In genomic region chr6:34281702-34282334, GRCh38 we compare ENCODE assay signal across 1 cellular context.
A peak's percentile ranks its signal among the peaks of the same experiment; 100 is the strongest.
TF ChIP-seq lines count a peak whose summit lies in the region.

No MANE protein-coding gene starts in this region.

TF ChIP-seq in K562, 482 proteins besides CTCF, POLR2A, EP300 and RAD21 (continued from another document and continues in another):
- TF ChIP-seq MLLT1 (IDR thresholded peaks at IDR 0.05) (peak in 1 of 2 experiments; percentile 83; a peak in 2 of 4 replicates), CBX2 (IDR thresholded peaks at IDR 0.05; ENCODE audit: insufficient read depth, low read length, poor library complexity, severe bottlenecking) (no peak), ZNF668 (CRISPR knock-in tag; IDR thresholded peaks at IDR 0.05) (no peak), NR2F6 (CRISPR knock-in tag; IDR thresholded peaks at IDR 0.05) (0 out of 2 replicates have a peak, but pooled peaks have one; percentile 23), CEBPZ (IDR thresholded peaks at IDR 0.05; ENCODE audit: borderline replicate concordance, low read depth, low read length) (no peak), ARNT (IDR thresholded peaks at IDR 0.05) (peak; percentile 73 to 95; a peak in 3 of 4 replicates), CBX8 (IDR thresholded peaks at IDR 0.05; ENCODE audit: borderline replicate concordance, extremely low read depth, low read depth, low read length, poor library complexity, severe bottlenecking) (no peak), ZNF133 (CRISPR knock-in tag; IDR thresholded peaks at IDR 0.05) (no peak), ETV5 (CRISPR knock-in tag; IDR thresholded peaks at IDR 0.05; ENCODE audit: low read depth) (peak; percentile 95), ZMIZ1 (IDR thresholded peaks at IDR 0.05; ENCODE audit: low read depth in 2 of 2, low read length in 2 of 2) (peak in 1 of 2 experiments; percentile 81; a peak in 1 of 4 replicates), SIN3B (IDR thresholded peaks at IDR 0.05; ENCODE audit: low read depth) (no peak), FUS (optimal IDR thresholded peaks at IDR 0.05; ENCODE audit: low read depth, low read length) (no peak), ARID2 (IDR thresholded peaks at IDR 0.05) (no peak), TAF9B (IDR thresholded peaks at IDR 0.05; ENCODE audit: partially characterized antibody) (peak; percentile 16), TAL1 (IDR thresholded peaks at IDR 0.05) (peak; percentile 96), KAT7 (CRISPR knock-in tag; IDR thresholded peaks at IDR 0.05; ENCODE audit: borderline replicate concordance) (no peak), MTA3 (IDR thresholded peaks at IDR 0.05; ENCODE audit: borderline replicate concordance) (peak; percentile 52; the same call in 1 of the 2 replicates), ELF1 (tag; IDR thresholded peaks at IDR 0.05) (no peak), BHLHE40 (IDR thresholded peaks at IDR 0.05; ENCODE audit: low read length) (peak; percentile 53; the same call in 1 of the 2 replicates), SMARCA4 (IDR thresholded peaks at IDR 0.05) (peak; percentile 95), CBFA2T2 (conservative IDR thresholded peaks at IDR 0.05) (peak; percentile 98), BCOR (IDR thresholded peaks at IDR 0.05) (peak; percentile 75; the same call in 1 of the 2 replicates), ID3 (CRISPR knock-in tag; IDR thresholded peaks at IDR 0.05) (no peak), ID3 (tag; IDR thresholded peaks at IDR 0.05) (peak; percentile 75; the same call in 1 of the 2 replicates), HDAC3 (IDR thresholded peaks at IDR 0.05; ENCODE audit: borderline replicate concordance, partially characterized antibody) (peak; percentile 88), SRF (CRISPR knock-in tag; IDR thresholded peaks at IDR 0.05) (peak in 1 of 2 experiments; percentile 37; a peak in 1 of 4 replicates), E4F1 (CRISPR knock-in tag; IDR thresholded peaks at IDR 0.05; ENCODE audit: borderline replicate concordance) (no peak), ZNF347 (CRISPR knock-in tag; IDR thresholded peaks at IDR 0.05; ENCODE audit: low read depth) (no peak), ZNF395 (CRISPR knock-in tag; IDR thresholded peaks at IDR 0.05) (peak; percentile 65), RB1 (IDR thresholded peaks at IDR 0.05; ENCODE audit: low read depth) (no peak), PRPF4 (IDR thresholded peaks at IDR 0.05; ENCODE audit: insufficient read depth, low read depth, low read length, poor library complexity, severe bottlenecking) (no peak), HSF4 (CRISPR knock-in tag; IDR thresholded peaks at IDR 0.05; ENCODE audit: borderline replicate concordance) (no peak), HNRNPH1 (optimal IDR thresholded peaks at IDR 0.05; ENCODE audit: low read depth, low read length) (no peak), ZNF436 (CRISPR knock-in tag; IDR thresholded peaks at IDR 0.05) (no peak), TCF7L2 (IDR thresholded peaks at IDR 0.05; ENCODE audit: low read depth, low read length) (peak; percentile 28; the same call in 1 of the 2 replicates), EGR1 (conservative IDR thresholded peaks at IDR 0.05) (peak; percentile 33; the same call in 1 of the 2 replicates), ZNF507 (tag; conservative IDR thresholded peaks at IDR 0.05) (no peak), STAT5B (CRISPR knock-in tag; IDR thresholded peaks at IDR 0.05) (no peak), ARID3A (IDR thresholded peaks at IDR 0.05; ENCODE audit: borderline replicate concordance, low read depth, low read length) (peak; percentile 57; the same call in 1 of the 2 replicates), UBTF (IDR thresholded peaks at IDR 0.05; ENCODE audit: borderline replicate concordance in 1 of 2, low read depth in 2 of 2, low read length in 2 of 2) (peak in 1 of 2 experiments; percentile 55; a peak in 1 of 4 replicates), DMBX1 (CRISPR knock-in tag; IDR thresholded peaks at IDR 0.05; ENCODE audit: borderline replicate concordance) (peak; percentile 85), CTBP1 (IDR thresholded peaks at IDR 0.05; ENCODE audit: borderline replicate concordance) (peak; percentile 58), SREBF1 (IDR thresholded peaks at IDR 0.05; ENCODE audit: borderline replicate concordance, low read depth, low read length) (no peak), EZH2 (IDR thresholded peaks at IDR 0.05; ENCODE audit: borderline replicate concordance, low read depth, low read length) (no peak), SAP30 (IDR thresholded peaks at IDR 0.05; ENCODE audit: borderline replicate concordance, insufficient read depth, low read depth, low read length, poor library complexity, severe bottlenecking) (no peak), CBFA2T3 (IDR thresholded peaks at IDR 0.05) (peak; percentile 99), NBN (IDR thresholded peaks at IDR 0.05; ENCODE audit: low read depth) (peak; percentile 42; the same call in 1 of the 2 replicates), NFE2L1 (tag; IDR thresholded peaks at IDR 0.05; ENCODE audit: borderline replicate concordance, low read depth) (no peak)
